14 cellular contexts compared by ENCODE assay signal in genomic region chr12:103779410-103780092, GRCh38.
DNase-seq lines count a peak whose midpoint lies in the region; ATAC-seq, FAIRE-seq and TF ChIP-seq lines count a peak whose summit lies in the region.
"Had no signal": no experiment of that assay in that cellular context is flagged by ENCODE, and none has a peak within 500 bp of the region (broad histone marks: within the 10 kb centered on the region; RNA-seq: fewer than 3 reads in every experiment).

No MANE protein-coding gene starts in this region.

- no peak for FAIRE-seq in GM12891 (lab: Jason Lieb, UNC)

- no peaks in the 10 kb centered on the region for H3K4me1 Mint-ChIP-seq in WTC11
- no peaks in the 10 kb centered on the region for H3K4me1 Mint-ChIP-seq in activated T-cell treated with anti-CD3 and anti-CD28 coated beads, Interleukin-2, amount 50 U/mL, for 4 hours (ENCODE audit: low read depth)
- H3K4me1 Mint-ChIP-seq: B cell had no signal

- no peaks in the 10 kb centered on the region for H3K9me3 Mint-ChIP-seq in WTC11
- H3K9me3 Mint-ChIP-seq in activated T-cell treated with anti-CD3 and anti-CD28 coated beads, Interleukin-2, amount 50 U/mL, for 4 hours, result no peaks in the 10 kb centered on the region

- POLR2A ChIA-PET in WTC11 (lab: Charles Lee), result no interaction called here

- no peak for TF ChIP-seq POLR2A in GM12891 (IDR thresholded peaks at IDR 0.05; ENCODE audit: low read depth, low read length)

- peaks cover 41% of the 10 kb centered on the region for H3K36me3 Mint-ChIP-seq in WTC11
- H3K36me3 Mint-ChIP-seq in activated T-cell treated with anti-CD3 and anti-CD28 coated beads, Interleukin-2, amount 50 U/mL, for 4 hours (ENCODE audit: insufficient read depth), result peaks cover 47% of the 10 kb centered on the region

- TF ChIP-seq CTCF in WTC11 (IDR thresholded peaks at IDR 0.05), result no peak

- CTCF ChIA-PET in WTC11 (lab: Charles Lee), result no interaction called here

- H3K4me3 Mint-ChIP-seq in WTC11, result no peak overlapping the region
- no peak overlapping the region for H3K4me3 Mint-ChIP-seq in activated T-cell treated with anti-CD3 and anti-CD28 coated beads, Interleukin-2, amount 50 U/mL, for 4 hours
- H3K4me3 Mint-ChIP-seq: B cell had no signal

- H3K27ac Mint-ChIP-seq in WTC11, result peak overlapping the region; percentile 84; the same call in 1 of the 2 replicates
- H3K27ac Mint-ChIP-seq: B cell, progenitor cell of endocrine pancreas had no signal

- H3K27me3 Mint-ChIP-seq in WTC11 (ENCODE audit: low read depth), result no peaks in the 10 kb centered on the region
- no peaks in the 10 kb centered on the region for H3K27me3 Mint-ChIP-seq in activated T-cell treated with anti-CD3 and anti-CD28 coated beads, Interleukin-2, amount 50 U/mL, for 4 hours (ENCODE audit: low read depth)
- H3K27me3 Mint-ChIP-seq: B cell, progenitor cell of endocrine pancreas had no signal

- DNase-seq in NCI-H2196 treated with DMSO at 0.1 percent for 48 hours (lab: John Stamatoyannopoulos, UW; ENCODE audit: unreplicated experiment) (peak; percentile 98), NCI-H2196 (lab: John Stamatoyannopoulos, UW; ENCODE audit: unreplicated experiment) (no peak), HS-27A (ENCODE audit: low read depth) (peak; percentile 47), WTC11 (ENCODE audit: low spot score) (no peak), non-pigmented ciliary epithelial cell (ENCODE audit: low read depth) (peak; percentile 20), GM12891 (ENCODE audit: insufficient read length, low spot score) (no peak)
- no peak for DNase-seq in activated T-cell treated with anti-CD3 and anti-CD28 coated beads, Interleukin-2, amount 50 U/mL, for 4 hours
- DNase-seq: amniotic stem cell; midbrain; NCI-H1930; stimulated activated CD4-positive, alpha-beta T cell treated with anti-CD3 and anti-CD28 coated beads, Interleukin-2, amount 100 ng/mL, for 24 hours had no signal

- peak; percentile 34; the same call in 1 of the 2 replicates for ATAC-seq in WTC11
- no peak for ATAC-seq in activated T-cell treated with anti-CD3 and anti-CD28 coated beads, Interleukin-2, amount 50 U/mL, for 4 hours
- no peak for ATAC-seq in HG02588 (IDR thresholded peaks at IDR 0.05; ENCODE audit: unreplicated experiment)

TF ChIP-seq in WTC11, 78 proteins besides CTCF, POLR2A, EP300 and RAD21:
- TF ChIP-seq GRHL2 (CRISPR knock-in tag; IDR thresholded peaks at IDR 0.05; ENCODE audit: insufficient replicate concordance, severe bottlenecking), result no peak
- TF ChIP-seq ZNF425 (CRISPR knock-in tag; conservative IDR thresholded peaks at IDR 0.05), result no peak
- no peak for TF ChIP-seq ZNF219 (CRISPR knock-in tag; IDR thresholded peaks at IDR 0.05; ENCODE audit: borderline replicate concordance)
- no peak for TF ChIP-seq E2F5 (CRISPR knock-in tag; IDR thresholded peaks at IDR 0.05)
- TF ChIP-seq ZSCAN18 (CRISPR knock-in tag; IDR thresholded peaks at IDR 0.05), result no peak

TF ChIP-seq in GM12891, 5 proteins besides CTCF, POLR2A, EP300 and RAD21:
- no peak for TF ChIP-seq POU2F2 (IDR thresholded peaks at IDR 0.05; ENCODE audit: low read depth, low read length)
- no peak for TF ChIP-seq POLR2AphosphoS5 (IDR thresholded peaks at IDR 0.05; ENCODE audit: low read depth, low read length)
- TF ChIP-seq TAF1 (IDR thresholded peaks at IDR 0.05; ENCODE audit: low read depth, low read length), result no peak
- TF ChIP-seq SPI1 (IDR thresholded peaks at IDR 0.05; ENCODE audit: low read depth, low read length), result no peak
- TF ChIP-seq PAX5 (IDR thresholded peaks at IDR 0.05; ENCODE audit: insufficient read depth, low read length, severe bottlenecking), result no peak

Comparison
In these comparisons a context has a peak if more than half of its experiments do, and no peak if none do; other contexts are left out.
1. DNase-seq: peak in NCI-H2196 treated with DMSO at 0.1 percent for 48 hours (single experiment), HS-27A (single experiment) and non-pigmented ciliary epithelial cell (single experiment); none in NCI-H2196 (single experiment), WTC11 (single experiment), GM12891 (single experiment) and activated T-cell treated with anti-CD3 and anti-CD28 coated beads, Interleukin-2, amount 50 U/mL, for 4 hours (single experiment).